Comparison of ENCODE assay signal across 15 cellular contexts in the genomic region with DNA sequence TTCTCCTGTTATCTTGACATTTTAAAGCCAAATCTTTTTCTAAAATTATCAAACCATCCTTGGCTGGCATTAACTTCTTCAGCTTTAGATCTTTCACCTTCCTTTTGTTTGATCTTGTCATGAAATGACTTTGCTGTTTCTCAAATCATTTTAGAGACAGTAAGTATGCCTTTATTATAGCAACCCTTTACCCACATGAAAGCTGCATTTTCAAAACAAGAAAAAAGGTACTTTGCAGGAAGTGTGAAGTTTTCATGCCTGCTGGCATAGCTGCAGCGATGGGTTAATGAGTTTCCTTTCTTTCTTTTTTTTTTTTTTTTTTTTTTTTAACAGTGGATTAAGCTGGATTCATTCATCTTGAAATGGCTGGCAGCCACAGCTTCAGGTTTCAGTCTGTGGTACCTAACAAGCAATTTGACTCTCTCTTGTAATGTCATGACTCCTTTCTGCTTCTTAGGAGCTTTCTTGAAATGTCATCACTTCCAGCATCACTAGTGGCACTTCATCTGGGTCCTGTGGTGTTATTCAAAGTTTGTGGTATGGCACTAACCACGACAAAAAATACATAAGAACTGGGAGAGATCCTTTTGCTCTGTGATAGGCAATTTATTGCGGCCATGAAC.
DNase-seq lines count a peak whose midpoint lies in the region; ATAC-seq and TF ChIP-seq lines count a peak whose summit lies in the region.
"Had no signal": no experiment of that assay in that cellular context is flagged by ENCODE, and none has a peak within 500 bp of the region (broad histone marks: within the 10 kb centered on the region; RNA-seq: fewer than 3 reads in every experiment).

No MANE protein-coding gene starts in this region.

- peak; percentile 10 to 13 for DNase-seq in activated CD4-positive, alpha-beta T cell treated with anti-CD3 and anti-CD28 coated beads, Interleukin-2, amount 50 U/mL, for 48 hours
- no peak for DNase-seq in activated CD4-positive, alpha-beta T cell treated with anti-CD3 and anti-CD28 coated beads for 1 hour
- DNase-seq in MV-4-11 (lab: John Stamatoyannopoulos, UW) (peak; percentile 27), NCI-H526 (lab: John Stamatoyannopoulos, UW) (no peak), HEK293T (ENCODE audit: extremely low spot score) (no peak), NCI-H82 (lab: John Stamatoyannopoulos, UW) (no peak)
- DNase-seq in activated naive CD8-positive, alpha-beta T cell treated with anti-CD3 and anti-CD28 coated beads, Interleukin-2, amount 50 U/mL, for 24 hours = no peak
- DNase-seq: activated CD8-positive, alpha-beta memory T cell treated with anti-CD3 and anti-CD28 coated beads for 24 hours; Kasumi-1; kidney glomerular epithelial cell; mesendoderm; NCI-H524; upper lobe of left lung had no signal

- peak overlapping the region; percentile 65 for H3K27ac Mint-ChIP-seq in activated naive CD8-positive, alpha-beta T cell treated with anti-CD3 and anti-CD28 coated beads, Interleukin-2, amount 50 U/mL, for 24 hours

- H3K36me3 Mint-ChIP-seq in activated naive CD8-positive, alpha-beta T cell treated with anti-CD3 and anti-CD28 coated beads, Interleukin-2, amount 50 U/mL, for 24 hours (ENCODE audit: low read depth) = peaks cover 67% of the 10 kb centered on the region

- CTCF ChIA-PET in HEK293T (lab: Yijun Ruan, JAX) = interaction anchor here (0.6 to 0.8 kb wide), 2 partner anchors 14 to 448 kb away, joined by 3 to 4 read pairs; no protein-coding TSS in a partner anchor

- no peaks in the 10 kb centered on the region for H3K27me3 Mint-ChIP-seq in activated naive CD8-positive, alpha-beta T cell treated with anti-CD3 and anti-CD28 coated beads, Interleukin-2, amount 50 U/mL, for 24 hours

- H3K4me3 Mint-ChIP-seq in activated naive CD8-positive, alpha-beta T cell treated with anti-CD3 and anti-CD28 coated beads, Interleukin-2, amount 50 U/mL, for 24 hours = no peak overlapping the region

- peaks cover 23% of the 10 kb centered on the region for H3K4me1 Mint-ChIP-seq in activated naive CD8-positive, alpha-beta T cell treated with anti-CD3 and anti-CD28 coated beads, Interleukin-2, amount 50 U/mL, for 24 hours

- POLR2A ChIA-PET in HEK293T (lab: Yijun Ruan, JAX) = no interaction called here

- ATAC-seq in GM18870 (IDR thresholded peaks at IDR 0.05; ENCODE audit: unreplicated experiment) = peak; percentile 73
- peak; percentile 93 for ATAC-seq in activated naive CD8-positive, alpha-beta T cell treated with anti-CD3 and anti-CD28 coated beads, Interleukin-2, amount 50 U/mL, for 24 hours
- ATAC-seq: A549 had no signal

- H3K9me3 Mint-ChIP-seq in activated naive CD8-positive, alpha-beta T cell treated with anti-CD3 and anti-CD28 coated beads, Interleukin-2, amount 50 U/mL, for 24 hours = peaks cover 35% of the 10 kb centered on the region

TF ChIP-seq in HEK293T, 16 proteins besides CTCF, POLR2A, EP300 and RAD21:
- TF ChIP-seq SP1 (IDR thresholded peaks at IDR 0.05) (no peak), FOXA1 (IDR thresholded peaks at IDR 0.05) (no peak), ELF4 (IDR thresholded peaks at IDR 0.05) (no peak), BHLHE40 (IDR thresholded peaks at IDR 0.05; ENCODE audit: borderline replicate concordance) (no peak), L3MBTL2 (conservative IDR thresholded peaks at IDR 0.05) (no peak), NFRKB (IDR thresholded peaks at IDR 0.05) (no peak), HDGF (IDR thresholded peaks at IDR 0.05; ENCODE audit: borderline replicate concordance) (no peak), TARDBP (IDR thresholded peaks at IDR 0.05) (no peak), ZNF384 (IDR thresholded peaks at IDR 0.05) (no peak), SUZ12 (IDR thresholded peaks at IDR 0.05) (no peak), CTBP1 (IDR thresholded peaks at IDR 0.05; ENCODE audit: borderline replicate concordance) (no peak), ARNT (IDR thresholded peaks at IDR 0.05) (no peak), FOXK2 (IDR thresholded peaks at IDR 0.05) (no peak), LEF1 (IDR thresholded peaks at IDR 0.05; ENCODE audit: borderline replicate concordance) (no peak), FOXM1 (IDR thresholded peaks at IDR 0.05; ENCODE audit: borderline replicate concordance) (no peak)
- TF ChIP-seq, protein P1, sequence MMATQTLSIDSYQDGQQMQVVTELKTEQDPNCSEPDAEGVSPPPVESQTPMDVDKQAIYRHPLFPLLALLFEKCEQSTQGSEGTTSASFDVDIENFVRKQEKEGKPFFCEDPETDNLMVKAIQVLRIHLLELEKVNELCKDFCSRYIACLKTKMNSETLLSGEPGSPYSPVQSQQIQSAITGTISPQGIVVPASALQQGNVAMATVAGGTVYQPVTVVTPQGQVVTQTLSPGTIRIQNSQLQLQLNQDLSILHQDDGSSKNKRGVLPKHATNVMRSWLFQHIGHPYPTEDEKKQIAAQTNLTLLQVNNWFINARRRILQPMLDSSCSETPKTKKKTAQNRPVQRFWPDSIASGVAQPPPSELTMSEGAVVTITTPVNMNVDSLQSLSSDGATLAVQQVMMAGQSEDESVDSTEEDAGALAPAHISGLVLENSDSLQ (IDR thresholded peaks at IDR 0.05) = no peak

Comparison
In these comparisons a context has a peak if more than half of its experiments do, and no peak if none do; other contexts are left out.
1. DNase-seq: peak in activated CD4-positive, alpha-beta T cell treated with anti-CD3 and anti-CD28 coated beads, Interleukin-2, amount 50 U/mL, for 48 hours (2 of 2) and MV-4-11 (single experiment); none in activated CD4-positive, alpha-beta T cell treated with anti-CD3 and anti-CD28 coated beads for 1 hour (single experiment), activated naive CD8-positive, alpha-beta T cell treated with anti-CD3 and anti-CD28 coated beads, Interleukin-2, amount 50 U/mL, for 24 hours (single experiment), NCI-H526 (0 of 2), HEK293T (single experiment) and NCI-H82 (single experiment).